ENCODE assay signal across 1 cellular context in the genomic region with DNA sequence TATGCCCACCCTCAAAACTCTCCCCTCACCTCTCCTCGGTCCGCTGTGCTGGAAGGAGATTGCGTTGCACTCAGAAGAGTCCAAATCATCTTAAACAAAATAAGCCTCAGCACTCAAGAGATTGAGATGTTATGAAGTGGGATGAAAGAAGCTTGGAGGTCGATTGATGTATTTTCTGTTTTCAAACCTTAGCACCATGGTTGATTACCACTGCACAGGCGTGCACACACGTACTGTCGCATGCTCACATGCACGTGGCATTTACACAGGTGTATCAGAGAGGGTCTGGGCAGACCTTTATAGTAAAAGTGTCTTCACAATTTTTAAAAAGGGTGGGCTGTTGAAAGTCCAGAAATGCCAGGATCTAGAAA.
TF ChIP-seq lines count a peak whose summit lies in the region.

No MANE protein-coding gene starts in this region.

TF ChIP-seq in GM12878, 131 proteins besides CTCF, POLR2A, EP300 and RAD21:
- no peak for TF ChIP-seq BCL11A (IDR thresholded peaks at IDR 0.05; ENCODE audit: low read depth, low read length)
